In the genomic region with DNA sequence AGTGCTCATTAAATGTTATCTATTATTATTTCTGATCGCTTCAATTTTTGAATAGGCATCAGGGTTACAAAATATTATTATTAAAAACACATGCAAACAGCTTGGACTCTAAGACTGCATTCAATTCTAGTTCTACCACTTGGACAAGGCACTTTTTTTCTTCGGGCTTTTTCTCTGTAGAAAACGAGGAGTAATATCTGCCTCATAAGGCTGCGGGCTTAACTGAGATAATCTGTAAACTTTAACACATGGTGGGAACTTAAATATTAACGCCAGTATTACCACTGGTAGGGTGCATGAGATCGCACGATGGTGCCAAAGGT, we compare ENCODE assay signal across 8 cellular contexts. TPM values are rescaled to one million over a fixed set of nuclear protein-coding genes. Genes with fewer than 3 reads are reported as not detected.
DNase-seq lines count a peak whose midpoint lies in the region; ATAC-seq and TF ChIP-seq lines count a peak whose summit lies in the region.

No MANE protein-coding gene starts in this region.

- 5 to 10% (median 7%) methylated on average over 7 of the region's 7 CpGs for WGBS in heart left ventricle, 4 donors

- peaks cover 20 to 47% (median 30%) of the 10 kb centered on the region in 4 donors for H3K4me1 Mint-ChIP-seq in CD4-positive, alpha-beta memory T cell

- peaks cover under 1 to 6% of the 10 kb centered on the region in 2 donors for H3K36me3 Mint-ChIP-seq in CD4-positive, alpha-beta memory T cell

- in situ Hi-C loops in HAP-1 (cut with MboI; ENCODE audit: low sequenced_read_pairs), result loop anchor here (10.0 to 25.0 kb wide), 2 partner anchors 598 to 1096 kb away; a partner anchor contains a TSS

- H3K36me3 ChIP-seq in CD4-positive, alpha-beta memory T cell (ENCODE audit: insufficient read depth, low read length), result no peaks in the 10 kb centered on the region
- H3K36me3 ChIP-seq in HAP-1 (replicated peaks), result no peaks in the 10 kb centered on the region; the same call in 1 of the 2 replicates
- H3K36me3 ChIP-seq in heart left ventricle, result no peaks in the 10 kb centered on the region
- peaks cover 6% of the 10 kb centered on the region for H3K36me3 ChIP-seq in skeletal muscle satellite cell (ENCODE audit: insufficient read depth, low read length)

- ATAC-seq in SK-N-SH treated with all-trans-retinoic acid at 6 μM for 48 hours (peak; percentile 3), heart left ventricle (peak; percentile 47 to 62 (median 60))

- H3K9ac ChIP-seq in skeletal muscle satellite cell (ENCODE audit: low read depth, low read length), result peak overlapping the region; percentile 97

- H3K4me1 ChIP-seq in CD4-positive, alpha-beta memory T cell (ENCODE audit: insufficient read depth, low read length), result peaks cover 16% of the 10 kb centered on the region
- H3K4me1 ChIP-seq in HAP-1, result peaks cover 7% of the 10 kb centered on the region; the same call in 1 of the 2 replicates
- peaks cover 0 to 21% (median 6%) of the 10 kb centered on the region in 12 donors for H3K4me1 ChIP-seq in heart left ventricle
- H3K4me1 ChIP-seq in skeletal muscle satellite cell (ENCODE audit: control insufficient read depth, insufficient read depth, low read length), result peaks cover 24% of the 10 kb centered on the region

- POLR2A ChIA-PET in CD4-positive, alpha-beta memory T cell (lab: Charles Lee; ENCODE audit: partially characterized antibody), result interaction anchor here (0.8 to 1.8 kb wide), 7 partner anchors 8 to 1097 kb away, joined by 3 to 14 read pairs (median 4); a partner anchor contains a TSS

- H3K4me2 ChIP-seq in skeletal muscle satellite cell (ENCODE audit: low read length), result peak overlapping the region; percentile 88

- no peak for DNase-seq in CD4-positive, alpha-beta memory T cell
- DNase-seq in HAP-1 (ENCODE audit: low spot score in 2 of 2) (no peak), heart left ventricle (no peak), germinal center (ENCODE audit: low spot score) (no peak), EL (no peak), amniotic stem cell (lab: John Stamatoyannopoulos, UW) (no peak)

- CTCF ChIA-PET in CD4-positive, alpha-beta memory T cell (lab: Charles Lee; ENCODE audit: partially characterized antibody), result interaction anchor here (0.9 to 2.9 kb wide), 9 partner anchors 11 to 903 kb away, joined by 3 to 20 read pairs (median 3); no protein-coding TSS in a partner anchor

- H3K27ac ChIP-seq in CD4-positive, alpha-beta memory T cell (ENCODE audit: low read depth, low read length), result peak overlapping the region; percentile 76
- H3K27ac ChIP-seq in heart left ventricle, result peak overlapping the region in 10 of 12 donors; percentile 41 to 82 (median 75)

- no peaks in the 10 kb centered on the region for H3K9me3 Mint-ChIP-seq in CD4-positive, alpha-beta memory T cell

- no peaks in the 10 kb centered on the region for H3K27me3 ChIP-seq in CD4-positive, alpha-beta memory T cell (ENCODE audit: insufficient read depth, low read length)
- H3K27me3 ChIP-seq in HAP-1 (ENCODE audit: low read depth) (peaks cover 3% of the 10 kb centered on the region), heart left ventricle (peaks cover 0 to 3% (median 0%) of the 10 kb centered on the region in 9 donors), skeletal muscle satellite cell (ENCODE audit: control insufficient read depth, insufficient read depth, low read length) (no peaks in the 10 kb centered on the region)

- peak overlapping the region; percentile 38 to 82 for H3K4me3 ChIP-seq in CD4-positive, alpha-beta memory T cell (ENCODE audit: low read length in 2 of 2)
- H3K4me3 ChIP-seq in HAP-1, result peak overlapping the region; percentile 71
- H3K4me3 ChIP-seq in heart left ventricle, result peak overlapping the region; percentile 15 to 95 (median 73)
- peak overlapping the region; percentile 86 for H3K4me3 ChIP-seq in skeletal muscle satellite cell (ENCODE audit: low read length)

- H3K9me3 ChIP-seq in CD4-positive, alpha-beta memory T cell (ENCODE audit: control insufficient read depth in 1 of 2, low read length in 2 of 2), result no peaks in the 10 kb centered on the region
- H3K9me3 ChIP-seq in HAP-1 (no peaks in the 10 kb centered on the region), heart left ventricle (no peaks in the 10 kb centered on the region), skeletal muscle satellite cell (replicated peaks; ENCODE audit: low read length) (no peaks in the 10 kb centered on the region)

- peak overlapping the region; percentile 96 to 100 (median 99) for H3K4me3 Mint-ChIP-seq in CD4-positive, alpha-beta memory T cell

- TF ChIP-seq CTCF in heart left ventricle (IDR thresholded peaks at IDR 0.05), result no peak

- H3K27ac Mint-ChIP-seq in CD4-positive, alpha-beta memory T cell, result peak overlapping the region; percentile 95 to 97 (median 96)

- no peak for TF ChIP-seq POLR2A in heart left ventricle (IDR thresholded peaks at IDR 0.05)

- H3K27me3 Mint-ChIP-seq in CD4-positive, alpha-beta memory T cell, result no peaks in the 10 kb centered on the region

- intact Hi-C loops in CD4-positive, alpha-beta memory T cell (cut with micrococcal nuclease), result loop anchor here (1.0 to 5.0 kb wide), 4 partner anchors 54 to 1804 kb away; a partner anchor contains a TSS
- intact Hi-C loops in heart left ventricle (cut with DNase I), result loop anchor here in 6 of 10 donors (2.0 to 10.0 kb wide), 6 partner anchors 596 to 906 kb away; no protein-coding TSS in a partner anchor

TF ChIP-seq in SK-N-SH treated with all-trans-retinoic acid at 6 μM for 48 hours, 23 proteins besides CTCF, POLR2A, EP300 and RAD21:
- TF ChIP-seq CSDC2 (CRISPR knock-in tag; IDR thresholded peaks at IDR 0.05) (no peak), ZNF565 (CRISPR knock-in tag; conservative IDR thresholded peaks at IDR 0.05; ENCODE audit: low read depth) (no peak), SNAI2 (CRISPR knock-in tag; IDR thresholded peaks at IDR 0.05) (no peak), ZNF8 (CRISPR knock-in tag; IDR thresholded peaks at IDR 0.05) (no peak), ZFP3 (CRISPR knock-in tag; IDR thresholded peaks at IDR 0.05) (no peak), ZNF70 (CRISPR knock-in tag; IDR thresholded peaks at IDR 0.05) (no peak), TOX (CRISPR knock-in tag; IDR thresholded peaks at IDR 0.05; ENCODE audit: borderline replicate concordance) (no peak), GLIS3 (CRISPR knock-in tag; IDR thresholded peaks at IDR 0.05) (no peak), BACH2 (CRISPR knock-in tag; IDR thresholded peaks at IDR 0.05; ENCODE audit: borderline replicate concordance) (no peak), OSR1 (CRISPR knock-in tag; IDR thresholded peaks at IDR 0.05) (no peak), RARB (CRISPR knock-in tag; IDR thresholded peaks at IDR 0.05) (no peak)
- TF ChIP-seq, protein P1, sequence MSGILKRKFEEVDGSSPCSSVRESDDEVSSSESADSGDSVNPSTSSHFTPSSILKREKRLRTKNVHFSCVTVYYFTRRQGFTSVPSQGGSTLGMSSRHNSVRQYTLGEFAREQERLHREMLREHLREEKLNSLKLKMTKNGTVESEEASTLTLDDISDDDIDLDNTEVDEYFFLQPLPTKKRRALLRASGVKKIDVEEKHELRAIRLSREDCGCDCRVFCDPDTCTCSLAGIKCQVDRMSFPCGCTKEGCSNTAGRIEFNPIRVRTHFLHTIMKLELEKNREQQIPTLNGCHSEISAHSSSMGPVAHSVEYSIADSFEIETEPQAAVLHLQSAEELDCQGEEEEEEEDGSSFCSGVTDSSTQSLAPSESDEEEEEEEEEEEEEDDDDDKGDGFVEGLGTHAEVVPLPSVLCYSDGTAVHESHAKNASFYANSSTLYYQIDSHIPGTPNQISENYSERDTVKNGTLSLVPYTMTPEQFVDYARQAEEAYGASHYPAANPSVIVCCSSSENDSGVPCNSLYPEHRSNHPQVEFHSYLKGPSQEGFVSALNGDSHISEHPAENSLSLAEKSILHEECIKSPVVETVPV (CRISPR knock-in tag; IDR thresholded peaks at IDR 0.05), result no peak

RNA-seq across cellular contexts. Expression of a gene that starts 0.5 kb away (rescaled TPM):
- 10 to 100 TPM; 12.0 to 12.2 TPM for total RNA-seq in CD4-positive, alpha-beta memory T cell
- polyA plus RNA-seq in CD4-positive, alpha-beta memory T cell, result 1 to 10 TPM; 1.3 to 7.1 TPM
- 1 to 10 TPM; 3.3 to 7.0 (median 5.0) TPM for total RNA-seq in heart left ventricle
- polyA plus RNA-seq in heart left ventricle, result 1 to 10 TPM; 2.2 to 6.7 TPM
- 33.0 and 52.7 TPM in 2 replicates for total RNA-seq in skeletal muscle satellite cell (2012; rRNA removed)

RNA-seq across cellular contexts. Expression of a gene that starts 54.0 kb away (rescaled TPM):
- 100 to 1,000 TPM; 222 to 223 TPM for total RNA-seq in CD4-positive, alpha-beta memory T cell
- polyA plus RNA-seq in CD4-positive, alpha-beta memory T cell, result 100 to 1,000 TPM in 1 of 2 donors, 10 to 100 TPM in 1; 45.8 to 103 TPM
- 10 to 100 TPM in 2 of 9 donors, 1 to 10 TPM in 7; 1.6 to 59.5 (median 4.6) TPM for total RNA-seq in heart left ventricle
- polyA plus RNA-seq in heart left ventricle, result 1 to 10 TPM in 1 of 2 donors, under 1 TPM in 1; 0.80 to 1.4 TPM
- total RNA-seq in skeletal muscle satellite cell (2012; rRNA removed), result 0.76 and 1.7 TPM in 2 replicates
